Comparison of ENCODE assay signal across 14 cellular contexts in the genomic region with DNA sequence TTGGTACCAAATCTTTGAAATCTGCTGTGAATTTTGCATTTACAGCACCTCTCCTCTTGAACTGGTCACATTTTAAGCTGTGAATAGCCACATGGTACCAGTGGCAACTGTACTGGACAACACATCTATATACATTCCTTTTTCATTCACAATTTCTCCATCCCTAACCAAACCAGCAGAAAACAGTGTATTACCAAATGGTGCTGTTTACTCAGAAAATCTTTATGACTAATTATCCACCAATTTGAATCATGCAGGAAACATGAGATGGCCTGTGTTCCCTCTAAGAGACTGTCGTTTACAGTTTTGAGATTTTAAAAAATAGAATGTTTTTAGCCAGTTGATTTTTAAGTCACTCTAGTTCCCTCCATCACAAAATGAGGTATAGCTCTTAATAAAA. TPM values are rescaled to one million over a fixed set of nuclear protein-coding genes. Genes with fewer than 3 reads are reported as not detected.
A peak's percentile ranks its signal among the peaks of the same experiment; 100 is the strongest.
DNase-seq lines count a peak whose midpoint lies in the region; ATAC-seq and TF ChIP-seq lines count a peak whose summit lies in the region.
"Had no signal": no experiment of that assay in that cellular context is flagged by ENCODE, and none has a peak within 500 bp of the region (broad histone marks: within the 10 kb centered on the region; RNA-seq: fewer than 3 reads in every experiment).

No MANE protein-coding gene starts in this region.

- peak overlapping the region; percentile 72 for H3K4me3 Mint-ChIP-seq in HFFc6
- H3K4me3 Mint-ChIP-seq: CD8-positive, alpha-beta memory T cell had no signal

- peaks cover 2% of the 10 kb centered on the region; the same call in 1 of the 2 replicates for H3K27me3 Mint-ChIP-seq in HFFc6 (ENCODE audit: insufficient read depth)

- no peak for ATAC-seq in HG03460 (IDR thresholded peaks at IDR 0.05; ENCODE audit: unreplicated experiment)
- no peak for ATAC-seq in upper lobe of right lung

- peak overlapping the region; percentile 90 for H3K27ac Mint-ChIP-seq in HFFc6
- H3K27ac Mint-ChIP-seq: CD8-positive, alpha-beta memory T cell had no signal

- H3K4me1 Mint-ChIP-seq in HFFc6 (ENCODE audit: low read depth), result peaks cover 45% of the 10 kb centered on the region
- H3K4me1 Mint-ChIP-seq: CD8-positive, alpha-beta memory T cell had no signal

- TF ChIP-seq CTCF in HFFc6 (IDR thresholded peaks at IDR 0.05) (no peak), upper lobe of right lung (IDR thresholded peaks at IDR 0.05) (no peak)

- intact Hi-C loops in upper lobe of right lung (cut with DNase I), result loop anchor here (5.0 kb wide), 1 partner anchor 281 kb away; no protein-coding TSS in a partner anchor

- no peaks in the 10 kb centered on the region for H3K9me3 ChIP-seq in upper lobe of right lung
- H3K9me3 ChIP-seq: heart left ventricle, psoas muscle, SJCRH30 had no signal

- H3K36me3 ChIP-seq in upper lobe of right lung, result peaks cover 5% of the 10 kb centered on the region
- H3K36me3 ChIP-seq: heart left ventricle had no signal

- H3K4me1 ChIP-seq in upper lobe of right lung, result no peaks in the 10 kb centered on the region

- no peak overlapping the region for H3K27ac ChIP-seq in upper lobe of right lung
- H3K27ac ChIP-seq: SJCRH30 had no signal

- H3K4me3 ChIP-seq in upper lobe of right lung, result no peak overlapping the region
- H3K4me3 ChIP-seq: lung, psoas muscle, SJCRH30 had no signal

- DNase-seq in AG08396 (ENCODE audit: low spot score) (peak; percentile 69), HFFc6 (peak; percentile 86), amniotic epithelial cell (ENCODE audit: low read depth) (peak; percentile 87), kidney glomerular epithelial cell (lab: John Stamatoyannopoulos, UW) (peak; percentile 54), upper lobe of right lung (no peak), SKM-1 treated with dmso at 0.1 percent for 144 hours (lab: John Stamatoyannopoulos, UW; ENCODE audit: unreplicated experiment) (no peak)
- no peak for DNase-seq in stimulated activated naive CD4-positive, alpha-beta T cell (lab: John Stamatoyannopoulos, UW)
- DNase-seq: CD8-positive, alpha-beta memory T cell; heart left ventricle; psoas muscle; SJCRH30 had no signal

- no peaks in the 10 kb centered on the region for H3K36me3 Mint-ChIP-seq in HFFc6 (ENCODE audit: low read depth)

- H3K9me3 Mint-ChIP-seq in HFFc6, result no peaks in the 10 kb centered on the region
- H3K9me3 Mint-ChIP-seq: CD8-positive, alpha-beta memory T cell had no signal

- H3K27me3 ChIP-seq in upper lobe of right lung, result no peaks in the 10 kb centered on the region
- H3K27me3 ChIP-seq: heart left ventricle, SJCRH30 had no signal

RNA-seq across cellular contexts. Expression of a gene that starts 17.6 kb away (rescaled TPM):
- total RNA-seq in HFFc6 (2021; fragmentation: NEBNext Ultra II Directional; extraction: Animal tissue kit (Norgen Biotek cat#: 25700)), result 100 to 1,000 TPM; 209 to 258 (median 227) TPM
- total RNA-seq in upper lobe of right lung, result 111 TPM

RNA-seq across cellular contexts. Expression of a gene that starts 39.4 kb away (rescaled TPM):
- total RNA-seq in HFFc6 (2021; fragmentation: NEBNext Ultra II Directional; extraction: Animal tissue kit (Norgen Biotek cat#: 25700)), result 10 to 100 TPM in 1 of 6 experiments, 1 to 10 TPM in 5; 6.2 to 11.4 (median 7.6) TPM
- total RNA-seq in upper lobe of right lung, result 7.6 TPM
- total RNA-seq: NCI-H460 had no signal

Comparison
In these comparisons a context has a peak if more than half of its experiments do, and no peak if none do; other contexts are left out.
1. DNase-seq: peak in AG08396 (single experiment), HFFc6 (single experiment), amniotic epithelial cell (single experiment) and kidney glomerular epithelial cell (single experiment); none in stimulated activated naive CD4-positive, alpha-beta T cell (0 of 6), upper lobe of right lung (single experiment) and SKM-1 treated with dmso at 0.1 percent for 144 hours (single experiment).